Comparison of ENCODE assay signal across 11 cellular contexts in genomic region chr1:10784998-10785854, GRCh38.
"Had no signal": no experiment of that assay in that cellular context is flagged by ENCODE, and none has a peak within 500 bp of the region (broad histone marks: within the 10 kb centered on the region; RNA-seq: fewer than 3 reads in every experiment).

No MANE protein-coding gene starts in this region.

- H3K27ac ChIP-seq: brain microvascular endothelial cell, neutrophil, SK-N-MC had no signal

- H3K9me3 Mint-ChIP-seq: activated B cell treated with CpG ODN at 0.5 μM for 24 hours; activated CD4-positive, alpha-beta T cell treated with anti-CD3 and anti-CD28 coated beads, Interleukin-2, amount 10 ng/mL, durations not matched to agents 7 days and 5 days; stimulated activated naive CD8-positive, alpha-beta T cell treated with anti-CD3 and anti-CD28 coated beads, Interleukin-15, amount 100 ng/mL, for 72 hours had no signal

- H3K27me3 Mint-ChIP-seq: stimulated activated naive CD8-positive, alpha-beta T cell treated with anti-CD3 and anti-CD28 coated beads, Interleukin-15, amount 100 ng/mL, for 72 hours had no signal

- H3K9me3 ChIP-seq: neutrophil had no signal

- DNase-seq: activated B cell treated with CpG ODN at 0.5 μM for 24 hours; activated CD4-positive, alpha-beta T cell treated with anti-CD3 and anti-CD28 coated beads, Interleukin-2, amount 10 ng/mL, durations not matched to agents 7 days and 5 days; amygdala; brain microvascular endothelial cell; hypothalamus; stimulated activated CD4-positive, alpha-beta T cell treated with anti-CD3 and anti-CD28 coated beads, Interleukin-4, amount 100 ng/mL, for 24 hours; stimulated activated naive CD8-positive, alpha-beta T cell treated with anti-CD3 and anti-CD28 coated beads, Interleukin-15, amount 100 ng/mL, for 72 hours had no signal

- H3K27ac Mint-ChIP-seq: activated B cell treated with CpG ODN at 0.5 μM for 24 hours; activated CD4-positive, alpha-beta T cell treated with anti-CD3 and anti-CD28 coated beads, Interleukin-2, amount 10 ng/mL, durations not matched to agents 7 days and 5 days; activated naive CD8-positive, alpha-beta T cell had no signal

- H3K36me3 Mint-ChIP-seq: activated naive CD8-positive, alpha-beta T cell had no signal

- H3K4me3 Mint-ChIP-seq: activated B cell treated with CpG ODN at 0.5 μM for 24 hours; activated CD4-positive, alpha-beta T cell treated with anti-CD3 and anti-CD28 coated beads, Interleukin-2, amount 10 ng/mL, durations not matched to agents 7 days and 5 days; activated naive CD8-positive, alpha-beta T cell; stimulated activated naive CD8-positive, alpha-beta T cell treated with anti-CD3 and anti-CD28 coated beads, Interleukin-15, amount 100 ng/mL, for 72 hours had no signal

- H3K36me3 ChIP-seq: brain microvascular endothelial cell, neutrophil had no signal

- ATAC-seq: esophagus mucosa; stimulated activated naive CD8-positive, alpha-beta T cell treated with anti-CD3 and anti-CD28 coated beads, Interleukin-15, amount 100 ng/mL, for 72 hours had no signal

- H3K4me1 Mint-ChIP-seq: activated B cell treated with CpG ODN at 0.5 μM for 24 hours; activated CD4-positive, alpha-beta T cell treated with anti-CD3 and anti-CD28 coated beads, Interleukin-2, amount 10 ng/mL, durations not matched to agents 7 days and 5 days; stimulated activated naive CD8-positive, alpha-beta T cell treated with anti-CD3 and anti-CD28 coated beads, Interleukin-15, amount 100 ng/mL, for 72 hours had no signal

- H3K4me3 ChIP-seq: SK-N-MC had no signal
